ENCODE assay signal across 17 cellular contexts in genomic region chr18:77039196-77040140, GRCh38.
DNase-seq lines count a peak whose midpoint lies in the region; ATAC-seq and TF ChIP-seq lines count a peak whose summit lies in the region.
"Had no signal": no experiment of that assay in that cellular context is flagged by ENCODE, and none has a peak within 500 bp of the region (broad histone marks: within the 10 kb centered on the region; RNA-seq: fewer than 3 reads in every experiment).

No MANE protein-coding gene starts in this region.

- no peak overlapping the region for H3K27ac ChIP-seq in GM23338 (ENCODE audit: low read depth)
- H3K27ac ChIP-seq: A549, left ventricle myocardium inferior, vagina had no signal

- no peak overlapping the region for H3K4me2 ChIP-seq in GM23338
- H3K4me2 ChIP-seq: A549 had no signal

- no peak overlapping the region for H3K4me3 Mint-ChIP-seq in activated T-cell treated with anti-CD3 and anti-CD28 coated beads, Interleukin-2, amount 50 U/mL, for 24 hours
- no peak overlapping the region for H3K4me3 Mint-ChIP-seq in activated T-helper 2 cell treated with anti-CD3 and anti-CD28 coated beads, Interferon-gamma antibody, Interleukin-2, Interleukin-4, amounts not matched to agents 10 μg/mL and 5 μg/mL and 100 μg/mL, durations not matched to agents 14 hours and 24 hours and 36 hours (ENCODE audit: low read depth)
- no peak overlapping the region for H3K4me3 Mint-ChIP-seq in GM23338
- H3K4me3 Mint-ChIP-seq: activated T-cell treated with anti-CD3 and anti-CD28 coated beads, Interleukin-2, amount 50 U/mL, for 4 hours had no signal

- H3K4me3 ChIP-seq in GM23338, result no peak overlapping the region
- H3K4me3 ChIP-seq: A549, left ventricle myocardium inferior, vagina had no signal

- intact Hi-C loops in activated T-helper 2 cell treated with anti-CD3 and anti-CD28 coated beads, Interferon-gamma antibody, Interleukin-2, Interleukin-4, amounts not matched to agents 10 μg/mL and 5 μg/mL and 100 μg/mL, durations not matched to agents 14 hours and 24 hours and 36 hours (cut with micrococcal nuclease), result no loop called here

- H3K36me3 Mint-ChIP-seq in activated T-cell treated with anti-CD3 and anti-CD28 coated beads, Interleukin-2, amount 50 U/mL, for 24 hours (ENCODE audit: low read depth), result peaks cover 62% of the 10 kb centered on the region
- H3K36me3 Mint-ChIP-seq in activated T-helper 2 cell treated with anti-CD3 and anti-CD28 coated beads, Interferon-gamma antibody, Interleukin-2, Interleukin-4, amounts not matched to agents 10 μg/mL and 5 μg/mL and 100 μg/mL, durations not matched to agents 14 hours and 24 hours and 36 hours (ENCODE audit: low read depth), result peaks cover 72% of the 10 kb centered on the region
- peaks cover 3% of the 10 kb centered on the region; the same call in 1 of the 3 replicates for H3K36me3 Mint-ChIP-seq in GM23338 (ENCODE audit: low read depth)

- peaks cover 56% of the 10 kb centered on the region for H3K4me1 Mint-ChIP-seq in activated T-cell treated with anti-CD3 and anti-CD28 coated beads, Interleukin-2, amount 50 U/mL, for 24 hours (ENCODE audit: low read depth)
- H3K4me1 Mint-ChIP-seq in activated T-helper 2 cell treated with anti-CD3 and anti-CD28 coated beads, Interferon-gamma antibody, Interleukin-2, Interleukin-4, amounts not matched to agents 10 μg/mL and 5 μg/mL and 100 μg/mL, durations not matched to agents 14 hours and 24 hours and 36 hours (ENCODE audit: low read depth), result peaks cover 29% of the 10 kb centered on the region
- H3K4me1 Mint-ChIP-seq in GM23338, result peaks cover 6% of the 10 kb centered on the region

- no peaks in the 10 kb centered on the region for H3K79me2 ChIP-seq in GM23338 (replicated peaks; ENCODE audit: insufficient read depth)

- H3K27ac Mint-ChIP-seq in activated T-cell treated with anti-CD3 and anti-CD28 coated beads, Interleukin-2, amount 50 U/mL, for 24 hours, result peak overlapping the region; percentile 78
- peak overlapping the region; percentile 39 for H3K27ac Mint-ChIP-seq in activated T-helper 2 cell treated with anti-CD3 and anti-CD28 coated beads, Interferon-gamma antibody, Interleukin-2, Interleukin-4, amounts not matched to agents 10 μg/mL and 5 μg/mL and 100 μg/mL, durations not matched to agents 14 hours and 24 hours and 36 hours
- H3K27ac Mint-ChIP-seq in GM23338, result no peak overlapping the region

- H3K9me3 Mint-ChIP-seq in activated T-cell treated with anti-CD3 and anti-CD28 coated beads, Interleukin-2, amount 50 U/mL, for 24 hours, result no peaks in the 10 kb centered on the region
- H3K9me3 Mint-ChIP-seq in activated T-helper 2 cell treated with anti-CD3 and anti-CD28 coated beads, Interferon-gamma antibody, Interleukin-2, Interleukin-4, amounts not matched to agents 10 μg/mL and 5 μg/mL and 100 μg/mL, durations not matched to agents 14 hours and 24 hours and 36 hours, result no peaks in the 10 kb centered on the region
- H3K9me3 Mint-ChIP-seq in GM23338, result peaks cover 2% of the 10 kb centered on the region; the same call in 1 of the 3 replicates
- H3K9me3 Mint-ChIP-seq: activated T-cell treated with anti-CD3 and anti-CD28 coated beads, Interleukin-2, amount 50 U/mL, for 4 hours had no signal

- no peak overlapping the region for H2AFZ ChIP-seq in GM23338

- TF ChIP-seq CTCF in GM23338 (conservative IDR thresholded peaks at IDR 0.05; ENCODE audit: low read depth in 2 of 2), result no peak

- no peaks in the 10 kb centered on the region for H4K20me1 ChIP-seq in GM23338 (replicated peaks; ENCODE audit: insufficient read depth)

- no peak for ATAC-seq in GM23338
- ATAC-seq: A549; activated T-cell treated with anti-CD3 and anti-CD28 coated beads, Interleukin-2, amount 50 U/mL, for 4 hours had no signal

- H3K27me3 Mint-ChIP-seq in activated T-cell treated with anti-CD3 and anti-CD28 coated beads, Interleukin-2, amount 50 U/mL, for 24 hours, result no peaks in the 10 kb centered on the region
- no peaks in the 10 kb centered on the region for H3K27me3 Mint-ChIP-seq in activated T-helper 2 cell treated with anti-CD3 and anti-CD28 coated beads, Interferon-gamma antibody, Interleukin-2, Interleukin-4, amounts not matched to agents 10 μg/mL and 5 μg/mL and 100 μg/mL, durations not matched to agents 14 hours and 24 hours and 36 hours (ENCODE audit: low read depth)
- peaks cover 1% of the 10 kb centered on the region for H3K27me3 Mint-ChIP-seq in GM23338 (ENCODE audit: insufficient read depth, low read depth, poor library complexity)

- no peak for DNase-seq in activated T-cell treated with anti-CD3 and anti-CD28 coated beads, Interleukin-2, amount 50 U/mL, for 24 hours
- DNase-seq in activated T-cell treated with anti-CD3 and anti-CD28 coated beads, Interleukin-2, amount 50 U/mL, for 48 hours, result no peak
- DNase-seq in activated T-helper 2 cell treated with anti-CD3 and anti-CD28 coated beads, Interferon-gamma antibody, Interleukin-2, Interleukin-4, amounts not matched to agents 10 μg/mL and 5 μg/mL and 100 μg/mL, durations not matched to agents 14 hours and 24 hours and 36 hours (ENCODE audit: low spot score), result no peak
- DNase-seq in globus pallidus (ENCODE audit: low spot score) (peak; percentile 84), renal cortical epithelial cell (ENCODE audit: low read depth) (peak; percentile 54), NCI-H1930 (lab: John Stamatoyannopoulos, UW) (no peak), GM23338 (ENCODE audit: low spot score) (no peak)
- no peak for DNase-seq in activated CD4-positive, CD25-positive, alpha-beta regulatory T cell (lab: John Stamatoyannopoulos, UW)
- DNase-seq: activated T-cell treated with anti-CD3 and anti-CD28 coated beads, Interleukin-2, amount 50 U/mL, for 4 hours; DMS 273 treated with DMSO at 0.1 percent for 48 hours; left ventricle myocardium inferior; NCI-H1105 treated with DMSO at 0.1 percent for 48 hours; NCI-H446 treated with DMSO at 0.1 percent for 48 hours; RPMI8226; stimulated activated CD8-positive, alpha-beta memory T cell treated with anti-CD3 and anti-CD28 coated beads, Interleukin-4, amount 100 ng/mL, for 48 hours had no signal

- no peaks in the 10 kb centered on the region for H3K36me3 ChIP-seq in GM23338 (ENCODE audit: insufficient read depth)
- H3K36me3 ChIP-seq: left ventricle myocardium inferior, vagina had no signal

- no peaks in the 10 kb centered on the region for H3K9me2 ChIP-seq in GM23338 (ENCODE audit: insufficient read depth)

- H3K27me3 ChIP-seq in GM23338 (ENCODE audit: insufficient read depth), result no peaks in the 10 kb centered on the region
- H3K27me3 ChIP-seq: vagina had no signal

- H3F3A ChIP-seq in GM23338 (replicated peaks; ENCODE audit: low read depth), result no peaks in the 10 kb centered on the region

- no peaks in the 10 kb centered on the region for H3K4me1 ChIP-seq in GM23338 (ENCODE audit: insufficient read depth)
- H3K4me1 ChIP-seq: A549 had no signal

TF ChIP-seq in GM23338, 12 proteins besides CTCF, POLR2A, EP300 and RAD21 (continues in another document):
- TF ChIP-seq, protein P1, sequence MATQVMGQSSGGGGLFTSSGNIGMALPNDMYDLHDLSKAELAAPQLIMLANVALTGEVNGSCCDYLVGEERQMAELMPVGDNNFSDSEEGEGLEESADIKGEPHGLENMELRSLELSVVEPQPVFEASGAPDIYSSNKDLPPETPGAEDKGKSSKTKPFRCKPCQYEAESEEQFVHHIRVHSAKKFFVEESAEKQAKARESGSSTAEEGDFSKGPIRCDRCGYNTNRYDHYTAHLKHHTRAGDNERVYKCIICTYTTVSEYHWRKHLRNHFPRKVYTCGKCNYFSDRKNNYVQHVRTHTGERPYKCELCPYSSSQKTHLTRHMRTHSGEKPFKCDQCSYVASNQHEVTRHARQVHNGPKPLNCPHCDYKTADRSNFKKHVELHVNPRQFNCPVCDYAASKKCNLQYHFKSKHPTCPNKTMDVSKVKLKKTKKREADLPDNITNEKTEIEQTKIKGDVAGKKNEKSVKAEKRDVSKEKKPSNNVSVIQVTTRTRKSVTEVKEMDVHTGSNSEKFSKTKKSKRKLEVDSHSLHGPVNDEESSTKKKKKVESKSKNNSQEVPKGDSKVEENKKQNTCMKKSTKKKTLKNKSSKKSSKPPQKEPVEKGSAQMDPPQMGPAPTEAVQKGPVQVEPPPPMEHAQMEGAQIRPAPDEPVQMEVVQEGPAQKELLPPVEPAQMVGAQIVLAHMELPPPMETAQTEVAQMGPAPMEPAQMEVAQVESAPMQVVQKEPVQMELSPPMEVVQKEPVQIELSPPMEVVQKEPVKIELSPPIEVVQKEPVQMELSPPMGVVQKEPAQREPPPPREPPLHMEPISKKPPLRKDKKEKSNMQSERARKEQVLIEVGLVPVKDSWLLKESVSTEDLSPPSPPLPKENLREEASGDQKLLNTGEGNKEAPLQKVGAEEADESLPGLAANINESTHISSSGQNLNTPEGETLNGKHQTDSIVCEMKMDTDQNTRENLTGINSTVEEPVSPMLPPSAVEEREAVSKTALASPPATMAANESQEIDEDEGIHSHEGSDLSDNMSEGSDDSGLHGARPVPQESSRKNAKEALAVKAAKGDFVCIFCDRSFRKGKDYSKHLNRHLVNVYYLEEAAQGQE (IDR thresholded peaks at IDR 0.05; ENCODE audit: unreplicated experiment), result no peak
- TF ChIP-seq EZH2phosphoT487 (IDR thresholded peaks at IDR 0.05; ENCODE audit: unreplicated experiment) (no peak), EZH2 (IDR thresholded peaks at IDR 0.05; ENCODE audit: low read depth, unreplicated experiment) (no peak), ETS1 (IDR thresholded peaks at IDR 0.05) (no peak), STAT1 (IDR thresholded peaks at IDR 0.05; ENCODE audit: unreplicated experiment) (no peak), NANOG (IDR thresholded peaks at IDR 0.05; ENCODE audit: borderline replicate concordance) (no peak), CREB1 (CRISPR knock-in tag; IDR thresholded peaks at IDR 0.05; ENCODE audit: low read depth) (no peak)

Comparison
In these comparisons a context has a peak if more than half of its experiments do, and no peak if none do; other contexts are left out.
1. DNase-seq: peak in globus pallidus (single experiment) and renal cortical epithelial cell (single experiment); none in activated T-cell treated with anti-CD3 and anti-CD28 coated beads, Interleukin-2, amount 50 U/mL, for 24 hours (single experiment), activated T-cell treated with anti-CD3 and anti-CD28 coated beads, Interleukin-2, amount 50 U/mL, for 48 hours (0 of 2), activated T-helper 2 cell treated with anti-CD3 and anti-CD28 coated beads, Interferon-gamma antibody, Interleukin-2, Interleukin-4, amounts not matched to agents 10 μg/mL and 5 μg/mL and 100 μg/mL, durations not matched to agents 14 hours and 24 hours and 36 hours (single experiment), NCI-H1930 (0 of 2), activated CD4-positive, CD25-positive, alpha-beta regulatory T cell (0 of 4) and GM23338 (single experiment).